Comparison of ENCODE assay signal across 16 cellular contexts in genomic region chr5:57780306-57780958, GRCh38.
DNase-seq lines count a peak whose midpoint lies in the region; ATAC-seq and TF ChIP-seq lines count a peak whose summit lies in the region.
"Had no signal": no experiment of that assay in that cellular context is flagged by ENCODE, and none has a peak within 500 bp of the region (broad histone marks: within the 10 kb centered on the region; RNA-seq: fewer than 3 reads in every experiment).

No MANE protein-coding gene starts in this region.

- H3K36me3 Mint-ChIP-seq in GM23338 (ENCODE audit: low read depth) = no peaks in the 10 kb centered on the region
- H3K36me3 Mint-ChIP-seq in progenitor cell of endocrine pancreas (ENCODE audit: insufficient read depth) = no peaks in the 10 kb centered on the region
- H3K36me3 Mint-ChIP-seq in activated T-cell treated with anti-CD3 and anti-CD28 coated beads, Interleukin-2, amount 50 U/mL, for 4 hours (ENCODE audit: insufficient read depth) = no peaks in the 10 kb centered on the region

- H3K4me3 ChIP-seq in GM23338 = no peak overlapping the region
- peak overlapping the region in 1 of 2 donors; percentile 5 for H3K4me3 ChIP-seq in right atrium auricular region
- no peak overlapping the region for H3K4me3 ChIP-seq in HAP-1

- DNase-seq in GM23338 (ENCODE audit: low spot score) (peak; percentile 12), astrocyte of the hippocampus (ENCODE audit: low read depth, low spot score) (peak; percentile 39), right atrium auricular region (ENCODE audit: low spot score) (no peak), progenitor cell of endocrine pancreas (ENCODE audit: low spot score, unreplicated experiment) (no peak), HAP-1 (ENCODE audit: low spot score in 2 of 2) (no peak), GDM1 (lab: John Stamatoyannopoulos, UW) (no peak), NCI-H2081 (lab: John Stamatoyannopoulos, UW) (no peak)
- DNase-seq in activated T-cell treated with anti-CD3 and anti-CD28 coated beads, Interleukin-2, amount 50 U/mL, for 4 hours = no peak
- DNase-seq: activated CD4-positive, alpha-beta T cell treated with anti-CD3 and anti-CD28 coated beads for 1 hour; KG1; NCI-H2081 treated with DMSO at 0.1 percent for 48 hours; stimulated activated CD4-positive, alpha-beta T cell treated with anti-CD3 and anti-CD28 coated beads, Interleukin-4, amount 100 ng/mL, for 1 hour; stimulated activated naive CD4-positive, alpha-beta T cell had no signal

- H3K4me2 ChIP-seq in GM23338 = no peak overlapping the region

- H3K27me3 ChIP-seq in GM23338 (ENCODE audit: insufficient read depth) = no peaks in the 10 kb centered on the region
- H3K27me3 ChIP-seq in right atrium auricular region = no peaks in the 10 kb centered on the region
- H3K27me3 ChIP-seq in HAP-1 (ENCODE audit: low read depth) = no peaks in the 10 kb centered on the region
- H3K27me3 ChIP-seq: ascending aorta had no signal

- H2AFZ ChIP-seq in GM23338 = no peak overlapping the region
- H2AFZ ChIP-seq: parathyroid adenoma had no signal

- 0 out of 2 replicates have a peak, but pooled peaks cover 3% of the 10 kb centered on the region for H3K4me1 ChIP-seq in GM23338 (ENCODE audit: insufficient read depth)
- H3K4me1 ChIP-seq in right atrium auricular region = peaks cover 0 to 15% of the 10 kb centered on the region in 2 donors
- H3K4me1 ChIP-seq in HAP-1 = no peaks in the 10 kb centered on the region
- H3K4me1 ChIP-seq: parathyroid adenoma had no signal

- no peaks in the 10 kb centered on the region for H3K36me3 ChIP-seq in GM23338 (ENCODE audit: insufficient read depth)
- H3K36me3 ChIP-seq in right atrium auricular region = no peaks in the 10 kb centered on the region
- H3K36me3 ChIP-seq in HAP-1 (replicated peaks) = no peaks in the 10 kb centered on the region
- H3K36me3 ChIP-seq: ascending aorta had no signal

- H3K79me2 ChIP-seq in GM23338 (replicated peaks; ENCODE audit: insufficient read depth) = no peaks in the 10 kb centered on the region
- H3K79me2 ChIP-seq: parathyroid adenoma had no signal

- no peaks in the 10 kb centered on the region for H3F3A ChIP-seq in GM23338 (replicated peaks; ENCODE audit: low read depth)

- peak; percentile 39; the same call in 1 of the 3 replicates for ATAC-seq in GM23338
- ATAC-seq in activated T-cell treated with anti-CD3 and anti-CD28 coated beads, Interleukin-2, amount 50 U/mL, for 4 hours = no peak

- in situ Hi-C loops in HAP-1 (cut with MboI; ENCODE audit: low sequenced_read_pairs) = loop anchor here (25.0 kb wide), 1 partner anchor 682 kb away; the partner anchor contains the start of gene PLK2

- H3K27ac ChIP-seq in GM23338 (ENCODE audit: low read depth) = no peak overlapping the region
- H3K27ac ChIP-seq in right atrium auricular region = peak overlapping the region; percentile 44 to 46
- H3K27ac ChIP-seq: parathyroid adenoma had no signal

- no peak for TF ChIP-seq CTCF in GM23338 (conservative IDR thresholded peaks at IDR 0.05; ENCODE audit: low read depth in 2 of 2)
- no peak for TF ChIP-seq CTCF in right atrium auricular region (IDR thresholded peaks at IDR 0.05)
- no peak for TF ChIP-seq CTCF in progenitor cell of endocrine pancreas (IDR thresholded peaks at IDR 0.05; ENCODE audit: unreplicated experiment)

- H3K4me3 Mint-ChIP-seq in GM23338 (no peak overlapping the region), progenitor cell of endocrine pancreas (ENCODE audit: low read depth) (no peak overlapping the region)
- no peak overlapping the region for H3K4me3 Mint-ChIP-seq in activated T-cell treated with anti-CD3 and anti-CD28 coated beads, Interleukin-2, amount 50 U/mL, for 4 hours
- H3K4me3 Mint-ChIP-seq: B cell had no signal

- H3K9me2 ChIP-seq in GM23338 (ENCODE audit: insufficient read depth) = no peaks in the 10 kb centered on the region

- peaks cover 3% of the 10 kb centered on the region; the same call in 1 of the 3 replicates for H3K4me1 Mint-ChIP-seq in GM23338
- H3K4me1 Mint-ChIP-seq in progenitor cell of endocrine pancreas (ENCODE audit: low read depth) = peaks cover 37% of the 10 kb centered on the region
- H3K4me1 Mint-ChIP-seq in activated T-cell treated with anti-CD3 and anti-CD28 coated beads, Interleukin-2, amount 50 U/mL, for 4 hours (ENCODE audit: low read depth) = no peaks in the 10 kb centered on the region
- H3K4me1 Mint-ChIP-seq: B cell had no signal

- H3K9me3 Mint-ChIP-seq in GM23338 (no peaks in the 10 kb centered on the region), progenitor cell of endocrine pancreas (ENCODE audit: low read depth) (no peaks in the 10 kb centered on the region)
- no peaks in the 10 kb centered on the region for H3K9me3 Mint-ChIP-seq in activated T-cell treated with anti-CD3 and anti-CD28 coated beads, Interleukin-2, amount 50 U/mL, for 4 hours

- no peaks in the 10 kb centered on the region for H3K27me3 Mint-ChIP-seq in GM23338 (ENCODE audit: insufficient read depth, low read depth, poor library complexity)
- no peaks in the 10 kb centered on the region for H3K27me3 Mint-ChIP-seq in progenitor cell of endocrine pancreas
- H3K27me3 Mint-ChIP-seq in activated T-cell treated with anti-CD3 and anti-CD28 coated beads, Interleukin-2, amount 50 U/mL, for 4 hours (ENCODE audit: low read depth) = peaks cover 1% of the 10 kb centered on the region

- 0 out of 2 replicates have a peak overlapping the region, but pooled peaks have one; percentile 39 for H3K27ac Mint-ChIP-seq in GM23338
- H3K27ac Mint-ChIP-seq in progenitor cell of endocrine pancreas = peak overlapping the region; percentile 6
- H3K27ac Mint-ChIP-seq: B cell had no signal

- no peaks in the 10 kb centered on the region for H3K9me3 ChIP-seq in right atrium auricular region
- no peaks in the 10 kb centered on the region for H3K9me3 ChIP-seq in HAP-1
- H3K9me3 ChIP-seq: ascending aorta had no signal

- no peaks in the 10 kb centered on the region for H4K20me1 ChIP-seq in GM23338 (replicated peaks; ENCODE audit: insufficient read depth)

TF ChIP-seq in GM23338, 12 proteins besides CTCF, POLR2A, EP300 and RAD21:
- no peak for TF ChIP-seq EZH2phosphoT487 (IDR thresholded peaks at IDR 0.05; ENCODE audit: unreplicated experiment)
- no peak for TF ChIP-seq JUNB (IDR thresholded peaks at IDR 0.05; ENCODE audit: unreplicated experiment)

Comparison
In these comparisons a context has a peak if more than half of its experiments do, and no peak if none do; other contexts are left out.
1. DNase-seq: peak in GM23338 (single experiment) and astrocyte of the hippocampus (single experiment); none in right atrium auricular region (single experiment), progenitor cell of endocrine pancreas (single experiment), HAP-1 (0 of 2), GDM1 (single experiment), NCI-H2081 (0 of 2) and activated T-cell treated with anti-CD3 and anti-CD28 coated beads, Interleukin-2, amount 50 U/mL, for 4 hours (single experiment).